ENCODE assay signal across 1 cellular context in the genomic region with DNA sequence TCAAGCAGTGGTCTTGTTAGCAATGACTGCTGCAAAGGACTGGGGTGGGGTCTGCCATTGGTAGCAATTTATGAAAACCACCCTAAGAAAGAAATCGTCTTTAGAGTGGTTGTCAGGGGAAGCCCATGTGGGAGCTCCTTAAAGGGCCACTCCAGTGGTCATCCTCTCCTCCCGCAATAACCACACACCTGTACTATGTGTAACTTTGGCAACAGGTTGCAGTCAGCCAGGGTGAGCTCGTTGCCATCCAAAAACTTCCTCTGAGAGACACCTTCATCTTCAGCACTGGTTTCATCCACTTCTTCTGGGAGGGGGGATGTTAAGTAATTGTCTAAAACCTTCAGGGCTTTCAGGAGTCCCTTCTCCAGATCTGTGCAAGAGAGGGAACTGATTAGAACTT.
A peak's percentile ranks its signal among the peaks of the same experiment; 100 is the strongest.
TF ChIP-seq lines count a peak whose summit lies in the region.

No MANE protein-coding gene starts in this region.

TF ChIP-seq in HEK293, 187 proteins besides CTCF, POLR2A, EP300 and RAD21:
- TF ChIP-seq, protein P1, sequence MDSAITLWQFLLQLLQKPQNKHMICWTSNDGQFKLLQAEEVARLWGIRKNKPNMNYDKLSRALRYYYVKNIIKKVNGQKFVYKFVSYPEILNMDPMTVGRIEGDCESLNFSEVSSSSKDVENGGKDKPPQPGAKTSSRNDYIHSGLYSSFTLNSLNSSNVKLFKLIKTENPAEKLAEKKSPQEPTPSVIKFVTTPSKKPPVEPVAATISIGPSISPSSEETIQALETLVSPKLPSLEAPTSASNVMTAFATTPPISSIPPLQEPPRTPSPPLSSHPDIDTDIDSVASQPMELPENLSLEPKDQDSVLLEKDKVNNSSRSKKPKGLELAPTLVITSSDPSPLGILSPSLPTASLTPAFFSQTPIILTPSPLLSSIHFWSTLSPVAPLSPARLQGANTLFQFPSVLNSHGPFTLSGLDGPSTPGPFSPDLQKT (IDR thresholded peaks at IDR 0.05; ENCODE audit: borderline replicate concordance, low read depth, low read length) = no peak
- peak; percentile 78 for TF ChIP-seq SCRT2 (tag by site-specific recombination; IDR thresholded peaks at IDR 0.05)
- TF ChIP-seq, protein P2, sequence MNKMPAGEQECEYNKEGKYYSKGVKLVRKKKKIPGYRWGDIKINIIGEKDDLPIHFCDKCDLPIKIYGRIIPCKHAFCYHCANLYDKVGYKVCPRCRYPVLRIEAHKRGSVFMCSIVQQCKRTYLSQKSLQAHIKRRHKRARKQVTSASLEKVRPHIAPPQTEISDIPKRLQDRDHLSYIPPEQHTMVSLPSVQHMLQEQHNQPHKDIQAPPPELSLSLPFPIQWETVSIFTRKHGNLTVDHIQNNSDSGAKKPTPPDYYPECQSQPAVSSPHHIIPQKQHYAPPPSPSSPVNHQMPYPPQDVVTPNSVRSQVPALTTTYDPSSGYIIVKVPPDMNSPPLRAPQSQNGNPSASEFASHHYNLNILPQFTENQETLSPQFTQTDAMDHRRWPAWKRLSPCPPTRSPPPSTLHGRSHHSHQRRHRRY (tag by site-specific recombination; IDR thresholded peaks at IDR 0.05) = no peak
- no peak for TF ChIP-seq SETDB1 (IDR thresholded peaks at IDR 0.05; ENCODE audit: insufficient read length, low read length)
- no peak for TF ChIP-seq KLF9 (tag by site-specific recombination; IDR thresholded peaks at IDR 0.05; ENCODE audit: low read depth)
TF ChIP-seq in HEK293: peak in this region for 1.
